7 cellular contexts compared by ENCODE assay signal in the genomic region with DNA sequence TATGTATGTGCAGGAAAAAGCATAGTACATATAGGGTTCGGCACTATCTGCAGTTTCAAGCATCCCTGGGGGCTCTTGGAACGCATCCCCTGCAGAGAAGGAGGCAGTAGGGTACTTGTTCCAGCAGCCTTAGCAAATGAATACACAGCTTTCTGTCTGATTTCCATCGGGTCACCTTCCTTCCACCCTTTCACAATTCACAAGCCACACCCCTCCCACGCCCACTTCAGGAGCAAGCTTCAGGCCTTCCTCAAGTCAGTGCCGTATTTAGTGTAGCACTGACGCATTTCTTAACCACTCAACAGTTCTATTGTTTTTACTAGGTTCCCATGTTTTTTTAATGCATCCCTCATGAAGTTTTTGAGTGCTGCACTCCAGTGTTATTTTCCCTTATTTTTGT.
DNase-seq lines count a peak whose midpoint lies in the region; ATAC-seq and TF ChIP-seq lines count a peak whose summit lies in the region.

No MANE protein-coding gene starts in this region.

- DNase-seq in NCI-H1436 treated with DMSO at 0.1 percent for 48 hours (lab: John Stamatoyannopoulos, UW) (peak; percentile 51), brain microvascular endothelial cell (peak; percentile 88), mesothelial cell of epicardium (ENCODE audit: low spot score in 2 of 2, unreplicated experiment in 2 of 2) (no peak)

- no peaks in the 10 kb centered on the region for H3K27me3 ChIP-seq in brain microvascular endothelial cell (replicated peaks)

- H3K36me3 ChIP-seq in brain microvascular endothelial cell (replicated peaks), result no peaks in the 10 kb centered on the region

- ATAC-seq in GM21786 (IDR thresholded peaks at IDR 0.05; ENCODE audit: unreplicated experiment) (peak; percentile 33), GM21717 (IDR thresholded peaks at IDR 0.05; ENCODE audit: unreplicated experiment) (no peak), HG02610 (IDR thresholded peaks at IDR 0.05; ENCODE audit: unreplicated experiment) (no peak), HG03135 (IDR thresholded peaks at IDR 0.05; ENCODE audit: unreplicated experiment) (no peak)

- TF ChIP-seq CTCF in brain microvascular endothelial cell (IDR thresholded peaks at IDR 0.05; ENCODE audit: low read depth, low read length, missing control alignments) (no peak), mesothelial cell of epicardium (IDR thresholded peaks at IDR 0.05; ENCODE audit: unreplicated experiment) (no peak)

- H3K27ac ChIP-seq in brain microvascular endothelial cell, result peak overlapping the region; percentile 10

- H3K4me3 ChIP-seq in brain microvascular endothelial cell (ENCODE audit: low read depth, low read length), result no peak overlapping the region

- H3K9me3 Mint-ChIP-seq in mesothelial cell of epicardium, result no peaks in the 10 kb centered on the region

- H3K27me3 Mint-ChIP-seq in mesothelial cell of epicardium (ENCODE audit: low read depth), result no peaks in the 10 kb centered on the region

- in situ Hi-C loops in brain microvascular endothelial cell (cut with HindIII; ENCODE audit: low pct_ligation_motif_present, low sequenced_read_pairs), result no loop called here

- H3K4me1 Mint-ChIP-seq in mesothelial cell of epicardium, result peaks cover 40% of the 10 kb centered on the region

- H3K36me3 Mint-ChIP-seq in mesothelial cell of epicardium, result peaks cover 3% of the 10 kb centered on the region

- no peak overlapping the region for H3K4me3 Mint-ChIP-seq in mesothelial cell of epicardium

- H3K27ac Mint-ChIP-seq in mesothelial cell of epicardium, result peak overlapping the region; percentile 31

Comparison
In these comparisons a context has a peak if more than half of its experiments do, and no peak if none do; other contexts are left out.
1. DNase-seq: peak in NCI-H1436 treated with DMSO at 0.1 percent for 48 hours (single experiment) and brain microvascular endothelial cell (single experiment); none in mesothelial cell of epicardium (0 of 2).